Comparison of ENCODE assay signal across 24 cellular contexts in the genomic region with DNA sequence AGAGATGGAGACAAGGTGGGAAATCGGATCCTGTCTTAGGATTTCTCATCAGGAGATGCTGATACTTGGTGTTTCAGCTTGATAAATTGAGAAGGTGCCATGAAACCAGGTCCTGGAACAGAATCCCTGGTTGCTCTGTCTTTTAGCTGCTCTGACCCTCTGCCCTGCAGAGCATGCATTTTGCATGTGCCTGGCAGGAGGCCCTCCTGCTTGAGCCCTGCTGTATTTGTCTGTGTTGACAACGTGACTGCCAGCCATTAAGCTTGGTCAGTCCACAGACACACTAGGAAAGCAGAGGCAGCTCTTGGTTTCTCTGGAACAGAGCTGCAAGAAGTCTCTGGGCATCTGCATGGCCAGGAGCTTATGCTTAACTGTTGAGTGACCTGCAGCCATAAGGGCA. TPM values are rescaled to one million over a fixed set of nuclear protein-coding genes. Genes with fewer than 3 reads are reported as not detected.
DNase-seq lines count a peak whose midpoint lies in the region; ATAC-seq lines count a peak whose summit lies in the region.
"Had no signal": no experiment of that assay in that cellular context is flagged by ENCODE, and none has a peak within 500 bp of the region (broad histone marks: within the 10 kb centered on the region; RNA-seq: fewer than 3 reads in every experiment).

No MANE protein-coding gene starts in this region.

- H3K4me3 ChIP-seq in iPS-20b (ENCODE audit: low read length): no peak overlapping the region
- no peak overlapping the region for H3K4me3 ChIP-seq in CD8-positive, alpha-beta memory T cell (ENCODE audit: low read length)
- H3K4me3 ChIP-seq: tibial artery had no signal

- peaks cover 77% of the 10 kb centered on the region for H3K4me1 Mint-ChIP-seq in activated naive CD4-positive, alpha-beta T cell treated with anti-CD3 and anti-CD28 coated beads, Interleukin-2, amount 50 U/mL, for 24 hours
- H3K4me1 Mint-ChIP-seq in T-helper 17 cell: peaks cover 56% of the 10 kb centered on the region
- H3K4me1 Mint-ChIP-seq in stimulated activated effector memory CD8-positive, alpha-beta T cell treated with anti-CD3 and anti-CD28 coated beads, Interleukin-12 subunit alpha, Interleukin-12 subunit beta, amount 100 ng/mL, for 72 hours: peaks cover 75% of the 10 kb centered on the region
- H3K4me1 Mint-ChIP-seq in CD8-positive, alpha-beta memory T cell: peaks cover 62 to 73% (median 66%) of the 10 kb centered on the region in 3 donors

- H3K9me3 ChIP-seq in T-helper 17 cell (ENCODE audit: control insufficient read depth, low read length, poor library complexity, severe bottlenecking) (no peaks in the 10 kb centered on the region), iPS-20b (ENCODE audit: insufficient read depth, low read depth, low read length) (no peaks in the 10 kb centered on the region)
- no peaks in the 10 kb centered on the region for H3K9me3 ChIP-seq in CD8-positive, alpha-beta memory T cell (ENCODE audit: low read length)
- H3K9me3 ChIP-seq: tibial artery had no signal

- peak overlapping the region; percentile 95 for H3K4me3 Mint-ChIP-seq in activated naive CD4-positive, alpha-beta T cell treated with anti-CD3 and anti-CD28 coated beads, Interleukin-2, amount 50 U/mL, for 24 hours
- H3K4me3 Mint-ChIP-seq in T-helper 17 cell: no peak overlapping the region
- H3K4me3 Mint-ChIP-seq in stimulated activated effector memory CD8-positive, alpha-beta T cell treated with anti-CD3 and anti-CD28 coated beads, Interleukin-12 subunit alpha, Interleukin-12 subunit beta, amount 100 ng/mL, for 72 hours: peak overlapping the region; percentile 97
- H3K4me3 Mint-ChIP-seq in CD8-positive, alpha-beta memory T cell: peak overlapping the region in 2 of 7 donors; percentile 23 to 94

- H3K9ac ChIP-seq in iPS-20b (ENCODE audit: low read depth, low read length): peak overlapping the region; percentile 47; the same call in 1 of the 2 replicates

- H3K27ac Mint-ChIP-seq in activated naive CD4-positive, alpha-beta T cell treated with anti-CD3 and anti-CD28 coated beads, Interleukin-2, amount 50 U/mL, for 24 hours: peak overlapping the region; percentile 30
- H3K27ac Mint-ChIP-seq in T-helper 17 cell: peak overlapping the region; percentile 32
- peak overlapping the region; percentile 20 for H3K27ac Mint-ChIP-seq in stimulated activated effector memory CD8-positive, alpha-beta T cell treated with anti-CD3 and anti-CD28 coated beads, Interleukin-12 subunit alpha, Interleukin-12 subunit beta, amount 100 ng/mL, for 72 hours
- H3K27ac Mint-ChIP-seq in CD8-positive, alpha-beta memory T cell: peak overlapping the region in 1 of 8 donors; percentile 9
- H3K27ac Mint-ChIP-seq: memory B cell had no signal

- ATAC-seq in T-helper 17 cell: no peak
- no peak for ATAC-seq in stimulated activated effector memory CD8-positive, alpha-beta T cell treated with anti-CD3 and anti-CD28 coated beads, Interleukin-12 subunit alpha, Interleukin-12 subunit beta, amount 100 ng/mL, for 72 hours
- no peak for ATAC-seq in GM18870 (IDR thresholded peaks at IDR 0.05; ENCODE audit: unreplicated experiment)
- ATAC-seq: esophagus mucosa; naive thymus-derived CD8-positive, alpha-beta T cell; Right ventricle myocardium inferior had no signal

- CTCF ChIA-PET in CD8-positive, alpha-beta memory T cell (lab: Charles Lee): interaction anchor here (0.8 kb wide), 1 partner anchor 16 kb away, joined by 3 read pairs; a partner anchor contains a TSS

- no peaks in the 10 kb centered on the region for H3K9me3 Mint-ChIP-seq in activated naive CD4-positive, alpha-beta T cell treated with anti-CD3 and anti-CD28 coated beads, Interleukin-2, amount 50 U/mL, for 24 hours
- H3K9me3 Mint-ChIP-seq in stimulated activated effector memory CD8-positive, alpha-beta T cell treated with anti-CD3 and anti-CD28 coated beads, Interleukin-12 subunit alpha, Interleukin-12 subunit beta, amount 100 ng/mL, for 72 hours: no peaks in the 10 kb centered on the region
- no peaks in the 10 kb centered on the region for H3K9me3 Mint-ChIP-seq in CD8-positive, alpha-beta memory T cell
- H3K9me3 Mint-ChIP-seq: memory B cell; naive thymus-derived CD8-positive, alpha-beta T cell had no signal

- H3K36me3 ChIP-seq in iPS-20b (ENCODE audit: insufficient read depth, low read depth, low read length): peaks cover 27% of the 10 kb centered on the region
- peaks cover 10% of the 10 kb centered on the region for H3K36me3 ChIP-seq in CD8-positive, alpha-beta memory T cell (ENCODE audit: insufficient read depth, low read length)

- H3K4me1 ChIP-seq in iPS-20b (ENCODE audit: insufficient read depth, low read length): peaks cover 8% of the 10 kb centered on the region
- H3K4me1 ChIP-seq in CD8-positive, alpha-beta memory T cell (ENCODE audit: insufficient read depth, low read length): peaks cover 40% of the 10 kb centered on the region

- no peak for DNase-seq in activated naive CD4-positive, alpha-beta T cell (lab: John Stamatoyannopoulos, UW)
- DNase-seq in T-helper 17 cell: no peak
- DNase-seq in stimulated activated effector memory CD8-positive, alpha-beta T cell treated with anti-CD3 and anti-CD28 coated beads, Interleukin-12 subunit alpha, Interleukin-12 subunit beta, amount 100 ng/mL, for 72 hours (ENCODE audit: low spot score in 2 of 2): no peak
- DNase-seq in CD8-positive, alpha-beta memory T cell: no peak
- DNase-seq: activated CD8-positive, alpha-beta memory T cell treated with anti-CD3 and anti-CD28 coated beads for 24 hours; activated gamma-delta T cell treated with Interleukin-2 at 50 U/mL for 16 hours; DMS79 treated with DMSO at 0.1 percent for 48 hours; effector CD8-positive, alpha-beta T cell; HCEC 1CT; KG1; kidney; naive thymus-derived CD8-positive, alpha-beta T cell; NCI-H187; stimulated activated CD4-positive, alpha-beta T cell treated with anti-CD3 and anti-CD28 coated beads, Interleukin-1b, Interleukin-23, amount 100 ng/mL, for 48 hours; stimulated activated naive CD4-positive, alpha-beta T cell treated with Interleukin-2 at 50 U/mL for 16 hours; tibial artery had no signal

- POLR2A ChIA-PET in CD8-positive, alpha-beta memory T cell (lab: Charles Lee): interaction anchor here (0.5 kb wide), 1 partner anchor 16 kb away, joined by 3 read pairs; a partner anchor contains a TSS

- no peak overlapping the region for H3K27ac ChIP-seq in iPS-20b (ENCODE audit: low read length)
- H3K27ac ChIP-seq in CD8-positive, alpha-beta memory T cell (ENCODE audit: low read depth, low read length): no peak overlapping the region
- H3K27ac ChIP-seq: tibial artery had no signal

- no peaks in the 10 kb centered on the region for H3K27me3 Mint-ChIP-seq in activated naive CD4-positive, alpha-beta T cell treated with anti-CD3 and anti-CD28 coated beads, Interleukin-2, amount 50 U/mL, for 24 hours
- no peaks in the 10 kb centered on the region for H3K27me3 Mint-ChIP-seq in T-helper 17 cell
- no peaks in the 10 kb centered on the region for H3K27me3 Mint-ChIP-seq in CD8-positive, alpha-beta memory T cell
- H3K27me3 Mint-ChIP-seq: memory B cell; naive thymus-derived CD8-positive, alpha-beta T cell had no signal

- no peaks in the 10 kb centered on the region for H3K27me3 ChIP-seq in iPS-20b (ENCODE audit: insufficient read depth, low read length)
- no peaks in the 10 kb centered on the region for H3K27me3 ChIP-seq in CD8-positive, alpha-beta memory T cell (ENCODE audit: insufficient read depth, low read length, poor library complexity, severe bottlenecking)
- H3K27me3 ChIP-seq: tibial artery had no signal

- H3K36me3 Mint-ChIP-seq in activated naive CD4-positive, alpha-beta T cell treated with anti-CD3 and anti-CD28 coated beads, Interleukin-2, amount 50 U/mL, for 24 hours: peaks cover 22% of the 10 kb centered on the region
- H3K36me3 Mint-ChIP-seq in T-helper 17 cell (ENCODE audit: low read depth): peaks cover 9% of the 10 kb centered on the region
- H3K36me3 Mint-ChIP-seq in stimulated activated effector memory CD8-positive, alpha-beta T cell treated with anti-CD3 and anti-CD28 coated beads, Interleukin-12 subunit alpha, Interleukin-12 subunit beta, amount 100 ng/mL, for 72 hours: peaks cover 18% of the 10 kb centered on the region
- peaks cover 0 to 50% (median 14%) of the 10 kb centered on the region in 3 donors for H3K36me3 Mint-ChIP-seq in CD8-positive, alpha-beta memory T cell

RNA-seq across cellular contexts. Expression of a gene that starts 2.5 kb away (rescaled TPM):
- total RNA-seq in T-helper 17 cell: 10 to 100 TPM; 14.4 to 21.6 TPM
- total RNA-seq in CD8-positive, alpha-beta memory T cell: 10 to 100 TPM; 30.8 to 32.4 TPM
- 21.4 TPM for polyA plus RNA-seq in CD8-positive, alpha-beta memory T cell

RNA-seq across cellular contexts. Expression of a gene that starts 16.4 kb away (rescaled TPM):
- total RNA-seq in T-helper 17 cell: 10 to 100 TPM; 59.1 to 73.2 TPM
- total RNA-seq in CD8-positive, alpha-beta memory T cell: 10 to 100 TPM; 85.9 to 88.3 TPM
- polyA plus RNA-seq in CD8-positive, alpha-beta memory T cell: 83.3 TPM

RNA-seq across cellular contexts. Expression of a gene that starts 43.1 kb away (rescaled TPM):
- 10 to 100 TPM; 21.7 to 58.1 TPM for total RNA-seq in T-helper 17 cell
- 10 to 100 TPM; 21.6 to 23.0 TPM for total RNA-seq in CD8-positive, alpha-beta memory T cell
- 10.7 TPM for polyA plus RNA-seq in CD8-positive, alpha-beta memory T cell

RNA-seq across cellular contexts. Expression of a gene that starts 45.5 kb away (rescaled TPM):
- 1 to 10 TPM; 1.1 to 3.7 TPM for total RNA-seq in T-helper 17 cell
- total RNA-seq in CD8-positive, alpha-beta memory T cell: 1 to 10 TPM in 1 of 2 experiments, under 1 TPM in 1; 0.97 to 1.5 TPM
- polyA plus RNA-seq in CD8-positive, alpha-beta memory T cell: not detected
- total RNA-seq: chondrocyte, frontal cortex had no signal

RNA-seq across cellular contexts. Expression of a gene that starts 51.4 kb away (rescaled TPM):
- 1 to 10 TPM; 2.8 to 3.1 TPM for total RNA-seq in T-helper 17 cell
- 1 to 10 TPM; 1.9 TPM for total RNA-seq in CD8-positive, alpha-beta memory T cell
- polyA plus RNA-seq in CD8-positive, alpha-beta memory T cell: 0.53 TPM
